ENCODE assay signal across 10 cellular contexts in the genomic region with DNA sequence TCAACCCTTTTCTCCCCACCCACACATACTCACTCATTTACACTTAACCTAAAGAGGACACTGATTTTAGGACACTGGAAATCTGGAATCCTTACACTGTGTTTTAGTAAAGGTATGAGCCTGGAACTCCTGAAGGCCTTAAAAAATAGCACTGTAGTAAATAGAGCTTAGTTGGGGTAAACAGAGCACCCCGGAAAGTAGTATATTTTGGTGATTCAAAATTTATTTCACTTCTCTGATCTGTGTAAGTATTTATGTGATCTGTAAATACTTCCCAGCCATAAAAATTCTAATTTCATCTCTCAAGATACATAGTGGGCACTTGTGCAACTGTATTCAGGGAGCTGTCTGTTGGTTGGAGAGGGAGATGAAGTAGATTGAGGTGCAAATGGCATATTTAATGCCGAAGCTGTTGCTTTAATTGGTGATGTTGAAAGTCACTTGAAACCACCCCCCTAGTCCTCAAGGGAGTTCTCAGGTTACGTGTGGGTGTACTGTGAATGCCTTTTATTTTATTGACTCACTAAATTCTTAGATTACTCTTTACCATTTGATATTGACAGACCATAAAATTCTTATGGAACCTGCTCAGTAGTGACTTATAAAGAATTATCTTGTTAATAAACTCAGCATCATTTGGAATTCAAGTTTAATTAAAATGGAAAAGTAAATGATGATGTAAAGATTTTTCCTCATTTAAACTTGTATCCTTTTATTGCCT.
A peak's percentile ranks its signal among the peaks of the same experiment; 100 is the strongest.
DNase-seq lines count a peak whose midpoint lies in the region; ATAC-seq and TF ChIP-seq lines count a peak whose summit lies in the region.
"Had no signal": no experiment of that assay in that cellular context is flagged by ENCODE, and none has a peak within 500 bp of the region (broad histone marks: within the 10 kb centered on the region; RNA-seq: fewer than 3 reads in every experiment).

No MANE protein-coding gene starts in this region.

- CTCF ChIA-PET in A673 (lab: Charles Lee), result no interaction called here

- no peak overlapping the region for H3K4me3 ChIP-seq in A673 (ENCODE audit: low read depth, low read length, poor library complexity, severe bottlenecking)

- H3K27me3 ChIP-seq in A673 (replicated peaks; ENCODE audit: insufficient read depth, low read depth, low read length, poor library complexity), result no peaks in the 10 kb centered on the region

- no TSS peak for BruUV-seq in A673 (replicated peaks; lab: Mats Ljungman, UMichigan)

- no peaks in the 10 kb centered on the region for H3K9me3 ChIP-seq in A673 (ENCODE audit: low read depth, low read length, poor library complexity, severe bottlenecking)

- H3K36me3 ChIP-seq in A673 (ENCODE audit: insufficient read depth, low read length, poor library complexity, severe bottlenecking), result no peaks in the 10 kb centered on the region

- POLR2A ChIA-PET in A673 (lab: Charles Lee; ENCODE audit: low non-redundant PET), result interaction anchor here (0.7 kb wide), 1 partner anchor 11 kb away, joined by 5 read pairs; no protein-coding TSS in a partner anchor

- no peak for TF ChIP-seq CTCF in A673 (conservative IDR thresholded peaks at IDR 0.05; ENCODE audit: low read depth, low read length)

- intact Hi-C loops in A673 (cut with micrococcal nuclease; ENCODE audit: unreplicated experiment), result loop anchor here (10.0 kb wide), 1 partner anchor 186 kb away; no protein-coding TSS in a partner anchor

- peaks cover 43% of the 10 kb centered on the region for H3K4me1 ChIP-seq in A673 (ENCODE audit: insufficient read depth, low read length, poor library complexity, severe bottlenecking)

- DNase-seq in A673 (ENCODE audit: low spot score), result peak; percentile 86
- peak; percentile 64 for DNase-seq in NCI-H526 treated with DMSO at 0.1 percent for 48 hours (lab: John Stamatoyannopoulos, UW)
- DNase-seq in fibroblast of gingiva (ENCODE audit: low read depth), result peak; percentile 30
- no peak for DNase-seq in midbrain (lab: John Stamatoyannopoulos, UW)
- no peak for DNase-seq in OCI-M2 (lab: John Stamatoyannopoulos, UW; ENCODE audit: unreplicated experiment)
- DNase-seq: right cardiac atrium; stimulated activated naive CD4-positive, alpha-beta T cell had no signal

- ATAC-seq in HG03565 (IDR thresholded peaks at IDR 0.05; ENCODE audit: unreplicated experiment) (peak; percentile 48), HG02678 (IDR thresholded peaks at IDR 0.05; ENCODE audit: unreplicated experiment) (no peak), HG03442 (IDR thresholded peaks at IDR 0.05; ENCODE audit: unreplicated experiment) (no peak)
- ATAC-seq: right cardiac atrium had no signal

- no peak overlapping the region for H3K27ac ChIP-seq in A673 (ENCODE audit: low read depth, low read length, poor library complexity, severe bottlenecking)

Comparison
In these comparisons a context has a peak if more than half of its experiments do, and no peak if none do; other contexts are left out.
1. DNase-seq: peak in A673 (single experiment), NCI-H526 treated with DMSO at 0.1 percent for 48 hours (single experiment) and fibroblast of gingiva (single experiment); none in midbrain (single experiment) and OCI-M2 (single experiment).